Comparison of ENCODE assay signal across 28 cellular contexts in the genomic region with DNA sequence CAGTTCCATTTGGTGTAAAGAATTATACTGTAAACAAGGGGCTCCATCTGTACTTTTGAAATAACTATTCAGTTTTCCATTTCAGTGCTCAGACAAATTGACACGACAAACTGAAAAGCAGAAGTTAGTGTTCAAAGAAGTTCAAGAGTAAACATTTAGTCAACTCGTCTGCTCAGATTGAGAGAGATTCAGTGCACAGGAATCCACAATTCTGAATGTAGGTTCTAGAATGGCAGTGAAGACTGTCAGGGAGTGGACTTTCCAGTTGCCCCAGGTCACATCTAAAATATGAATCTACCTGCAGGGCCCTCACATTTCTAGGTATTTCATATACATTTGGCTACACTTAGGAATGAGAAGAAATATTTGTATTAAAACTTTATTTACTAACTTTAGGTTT.
DNase-seq lines count a peak whose midpoint lies in the region; ATAC-seq, FAIRE-seq and TF ChIP-seq lines count a peak whose summit lies in the region.
"Had no signal": no experiment of that assay in that cellular context is flagged by ENCODE, and none has a peak within 500 bp of the region (broad histone marks: within the 10 kb centered on the region; RNA-seq: fewer than 3 reads in every experiment).

No MANE protein-coding gene starts in this region.

- intact Hi-C loops in transverse colon (cut with DNase I; ENCODE audit: low total_unique reads): no loop called here

- DNase-seq in M059J (ENCODE audit: low read depth) (peak; percentile 12), astrocyte (ENCODE audit: low read depth) (no peak), SW480 (ENCODE audit: low spot score) (no peak), NCI-H128 (lab: John Stamatoyannopoulos, UW; ENCODE audit: unreplicated experiment) (no peak), transverse colon (no peak)
- DNase-seq: AML-193; C1 segment of cervical spinal cord; CD4-positive, alpha-beta memory T cell; COR-L47; DMS53; KBM-7; MM.1S; NCI-H1092; NCI-H1436; NCI-H187; NCI-H2081 treated with DMSO at 0.1 percent for 48 hours; NCI-H2171; NCI-H524; NCI-H748 treated with DMSO at 0.1 percent for 48 hours; SHP77 had no signal

- no peaks in the 10 kb centered on the region for H3K36me3 ChIP-seq in astrocyte (ENCODE audit: insufficient read depth, low read length)
- H3K36me3 ChIP-seq in transverse colon: no peaks in the 10 kb centered on the region

- peaks cover 31% of the 10 kb centered on the region for H3K4me1 Mint-ChIP-seq in astrocyte (ENCODE audit: low read depth, unreplicated experiment)
- H3K4me1 Mint-ChIP-seq in stimulated activated memory B cell treated with anti-CD40 and anti-IgM and Interleukin-4, amounts not matched to agents 10 μg/mL and 1 μg/mL and 100 μg/mL, for 72 hours: peaks cover 39% of the 10 kb centered on the region
- H3K4me1 Mint-ChIP-seq: CD4-positive, alpha-beta memory T cell had no signal

- peaks cover 4% of the 10 kb centered on the region for H3K4me1 ChIP-seq in astrocyte (ENCODE audit: insufficient read depth, low read length)
- H3K4me1 ChIP-seq in transverse colon: peaks cover 0 to 5% (median 2%) of the 10 kb centered on the region in 4 donors
- H3K4me1 ChIP-seq: A549 had no signal

- no peak overlapping the region for H3K4me3 Mint-ChIP-seq in astrocyte (ENCODE audit: unreplicated experiment)
- H3K4me3 Mint-ChIP-seq in stimulated activated memory B cell treated with anti-CD40 and anti-IgM and Interleukin-4, amounts not matched to agents 10 μg/mL and 1 μg/mL and 100 μg/mL, for 72 hours: no peak overlapping the region
- H3K4me3 Mint-ChIP-seq: CD4-positive, alpha-beta memory T cell; T-helper 1 cell treated with Interleukin-12 subunit alpha and Interleukin-12 subunit beta and Interleukin-4 antibody, amounts not matched to agents 30 μg/mL and 1 μg/mL, for 36 hours had no signal

- in situ Hi-C loops in transverse colon (cut with MboI; ENCODE audit: low pct_ligation_motif_present in 1 of 4, low pct_unique_long_range_greater_than_20kb in 1 of 4, low sequenced_read_pairs in 3 of 4): no loop called here

- FAIRE-seq in astrocyte (lab: Jason Lieb, UNC): no peak
- FAIRE-seq: A549, GM12878, H54 had no signal

- H3K27ac ChIP-seq in astrocyte (ENCODE audit: low read depth, low read length) (no peak overlapping the region), transverse colon (no peak overlapping the region)
- H3K27ac ChIP-seq: A549, RWPE1 had no signal

- TF ChIP-seq POLR2A in transverse colon (IDR thresholded peaks at IDR 0.05): no peak

- peak; percentile 58 for ATAC-seq in GM18861 (IDR thresholded peaks at IDR 0.05; ENCODE audit: unreplicated experiment)
- peak; percentile 60 for ATAC-seq in stimulated activated memory B cell treated with anti-CD40 and anti-IgM and Interleukin-4, amounts not matched to agents 10 μg/mL and 1 μg/mL and 100 μg/mL, for 72 hours
- ATAC-seq: A549, GM12878, Panc1 had no signal

- peak overlapping the region; percentile 12 for H2AFZ ChIP-seq in astrocyte (ENCODE audit: low read depth, low read length)

- H3K4me3 ChIP-seq in astrocyte (ENCODE audit: insufficient read depth, low read depth, low read length) (no peak overlapping the region), transverse colon (no peak overlapping the region)
- H3K4me3 ChIP-seq: A549, GM12878 had no signal

- WGBS in transverse colon (ENCODE audit: low coverage in 1 of 2), 2 donors: 31 to 53% methylated on average over 2 of the region's 2 CpGs

- no peak for TF ChIP-seq CTCF in astrocyte (IDR thresholded peaks at IDR 0.05; ENCODE audit: insufficient read depth, low read depth, low read length)
- no peak for TF ChIP-seq CTCF in transverse colon (IDR thresholded peaks at IDR 0.05)

- H3K36me3 Mint-ChIP-seq in astrocyte (ENCODE audit: low read depth, unreplicated experiment): no peaks in the 10 kb centered on the region
- H3K36me3 Mint-ChIP-seq in stimulated activated memory B cell treated with anti-CD40 and anti-IgM and Interleukin-4, amounts not matched to agents 10 μg/mL and 1 μg/mL and 100 μg/mL, for 72 hours: no peaks in the 10 kb centered on the region
- H3K36me3 Mint-ChIP-seq: CD4-positive, alpha-beta memory T cell had no signal

- no peaks in the 10 kb centered on the region for H3K27me3 ChIP-seq in astrocyte (ENCODE audit: insufficient read depth, low read length)
- H3K27me3 ChIP-seq in transverse colon: no peaks in the 10 kb centered on the region

- H3K9me3 ChIP-seq in astrocyte (ENCODE audit: insufficient read depth, low read depth, low read length): no peaks in the 10 kb centered on the region
- H3K9me3 ChIP-seq in transverse colon: no peaks in the 10 kb centered on the region
- H3K9me3 ChIP-seq: A549 had no signal

- no peak for TF ChIP-seq EP300 in transverse colon (IDR thresholded peaks at IDR 0.05; ENCODE audit: low read depth)

- H3K79me2 ChIP-seq in astrocyte (ENCODE audit: insufficient read depth, low read length): no peaks in the 10 kb centered on the region

- H3K9ac ChIP-seq in astrocyte (ENCODE audit: low read length): no peak overlapping the region

- no peaks in the 10 kb centered on the region for H3K27me3 Mint-ChIP-seq in astrocyte (ENCODE audit: low read depth, unreplicated experiment)
- no peaks in the 10 kb centered on the region for H3K27me3 Mint-ChIP-seq in stimulated activated memory B cell treated with anti-CD40 and anti-IgM and Interleukin-4, amounts not matched to agents 10 μg/mL and 1 μg/mL and 100 μg/mL, for 72 hours
- H3K27me3 Mint-ChIP-seq: CD4-positive, alpha-beta memory T cell had no signal

- no peak overlapping the region for H3K4me2 ChIP-seq in astrocyte (ENCODE audit: low read length)
- H3K4me2 ChIP-seq: A549 had no signal

- no peak overlapping the region for H3K27ac Mint-ChIP-seq in astrocyte (ENCODE audit: unreplicated experiment)
- no peak overlapping the region for H3K27ac Mint-ChIP-seq in stimulated activated memory B cell treated with anti-CD40 and anti-IgM and Interleukin-4, amounts not matched to agents 10 μg/mL and 1 μg/mL and 100 μg/mL, for 72 hours
- H3K27ac Mint-ChIP-seq: CD4-positive, alpha-beta memory T cell; T-helper 1 cell treated with Interleukin-12 subunit alpha and Interleukin-12 subunit beta and Interleukin-4 antibody, amounts not matched to agents 30 μg/mL and 1 μg/mL, for 36 hours had no signal

- peaks cover 6% of the 10 kb centered on the region for H3K9me3 Mint-ChIP-seq in astrocyte (ENCODE audit: unreplicated experiment)
- H3K9me3 Mint-ChIP-seq in stimulated activated memory B cell treated with anti-CD40 and anti-IgM and Interleukin-4, amounts not matched to agents 10 μg/mL and 1 μg/mL and 100 μg/mL, for 72 hours: peaks cover 4% of the 10 kb centered on the region
- H3K9me3 Mint-ChIP-seq: T-helper 1 cell treated with Interleukin-12 subunit alpha and Interleukin-12 subunit beta and Interleukin-4 antibody, amounts not matched to agents 30 μg/mL and 1 μg/mL, for 36 hours had no signal

- no peaks in the 10 kb centered on the region for H4K20me1 ChIP-seq in astrocyte (ENCODE audit: insufficient read depth, low read length)
